10 cellular contexts compared by ENCODE assay signal in the genomic region with DNA sequence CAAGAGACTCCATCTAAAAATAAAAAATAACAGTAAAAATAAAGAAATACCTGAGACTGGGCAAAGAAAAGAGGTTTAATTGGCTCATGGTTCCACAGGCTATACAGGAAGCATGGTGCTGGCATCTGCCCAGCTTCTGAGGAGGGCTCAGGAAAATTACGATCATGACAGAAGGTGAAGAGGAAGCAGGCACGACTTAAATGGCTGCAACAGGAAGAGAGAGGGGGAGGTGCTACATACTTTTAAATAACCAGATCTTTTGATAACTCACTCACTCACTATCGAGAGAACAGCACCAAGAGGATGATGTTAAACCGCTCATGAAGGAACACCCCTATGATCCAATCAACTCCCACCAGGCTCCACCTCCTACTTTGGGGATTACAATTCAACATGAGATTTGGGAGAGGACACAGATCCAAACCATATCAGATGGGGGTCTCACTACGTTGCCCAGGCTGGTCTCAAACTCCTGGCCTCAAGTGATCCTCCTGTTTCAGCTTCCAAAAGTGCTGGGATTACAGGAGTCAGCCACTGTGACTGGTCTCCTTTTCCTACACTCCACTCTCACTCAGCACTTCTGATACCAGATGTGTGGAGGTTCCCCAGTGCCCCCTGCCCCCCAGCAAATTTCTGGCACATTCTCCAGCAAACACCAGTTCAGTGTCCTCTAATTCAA. TPM values are rescaled to one million over a fixed set of nuclear protein-coding genes. Genes with fewer than 3 reads are reported as not detected.
DNase-seq lines count a peak whose midpoint lies in the region; ATAC-seq and TF ChIP-seq lines count a peak whose summit lies in the region.
"Had no signal": no experiment of that assay in that cellular context is flagged by ENCODE, and none has a peak within 500 bp of the region (broad histone marks: within the 10 kb centered on the region; RNA-seq: fewer than 3 reads in every experiment).

No MANE protein-coding gene starts in this region.

- H3K4me1 ChIP-seq in DND-41 (ENCODE audit: insufficient read depth, low read length) (peaks cover 4% of the 10 kb centered on the region), OCI-LY1 (ENCODE audit: insufficient read depth, low read length, severe bottlenecking) (peaks cover 35% of the 10 kb centered on the region), ovary (ENCODE audit: insufficient read depth) (no peaks in the 10 kb centered on the region)

- peak overlapping the region; percentile 38; the same call in 1 of the 2 replicates for H2AFZ ChIP-seq in DND-41 (ENCODE audit: low read depth, low read length)
- peak overlapping the region; percentile 96 for H2AFZ ChIP-seq in OCI-LY1 (ENCODE audit: low read length)
- H2AFZ ChIP-seq: PC-9 had no signal

- H3K4me3 ChIP-seq in DND-41 (ENCODE audit: low read depth in 1 of 2, low read length in 2 of 2), result no peak overlapping the region
- no peak overlapping the region for H3K4me3 ChIP-seq in OCI-LY1 (ENCODE audit: low read depth, low read length, poor library complexity, severe bottlenecking)
- no peak overlapping the region for H3K4me3 ChIP-seq in ovary
- H3K4me3 ChIP-seq: PC-9 had no signal

- H3K4me2 ChIP-seq in DND-41 (ENCODE audit: insufficient read depth, low read length) (no peak overlapping the region), OCI-LY1 (ENCODE audit: low read length) (peak overlapping the region; percentile 36; the same call in 1 of the 2 replicates)
- H3K4me2 ChIP-seq: KMS-11, PC-9 had no signal

- H3K36me3 Mint-ChIP-seq in activated T-cell treated with anti-CD3 and anti-CD28 coated beads, Interleukin-2, amount 50 U/mL, for 4 hours (ENCODE audit: insufficient read depth), result no peaks in the 10 kb centered on the region
- H3K36me3 Mint-ChIP-seq in natural killer cell, result no peaks in the 10 kb centered on the region

- H3K27ac Mint-ChIP-seq in natural killer cell, result peak overlapping the region in 1 of 2 donors; percentile 85
- H3K27ac Mint-ChIP-seq: dendritic cell treated with granulocyte-macrophage colony-stimulating factor and Interleukin-4, amounts not matched to agents 40 ng/mL and 50 ng/mL, for 4 days had no signal

- TF ChIP-seq EP300 in ovary (IDR thresholded peaks at IDR 0.05), result no peak

- H3K9ac ChIP-seq in DND-41 (ENCODE audit: low read depth, low read length), result no peak overlapping the region
- H3K9ac ChIP-seq in OCI-LY1 (ENCODE audit: low read length), result no peak overlapping the region
- H3K9ac ChIP-seq: KMS-11 had no signal

- no peaks in the 10 kb centered on the region for H3K9me2 ChIP-seq in OCI-LY1 (ENCODE audit: low read depth, low read length)

- H3K27me3 ChIP-seq in DND-41 (ENCODE audit: insufficient read depth, low read length, poor library complexity) (no peaks in the 10 kb centered on the region), OCI-LY1 (ENCODE audit: insufficient read depth, low read length) (no peaks in the 10 kb centered on the region), ovary (no peaks in the 10 kb centered on the region)

- H3F3A ChIP-seq in OCI-LY1 (ENCODE audit: insufficient read depth, low read length), result no peaks in the 10 kb centered on the region

- ATAC-seq in DND-41 (ENCODE audit: insufficient read depth, low read depth) (peak; percentile 44), natural killer cell (no peak), GM19328 (IDR thresholded peaks at IDR 0.05; ENCODE audit: unreplicated experiment) (no peak)
- peak; percentile 47 to 54 for ATAC-seq in activated T-cell treated with anti-CD3 and anti-CD28 coated beads, Interleukin-2, amount 50 U/mL, for 4 hours

- TF ChIP-seq CTCF in DND-41 (IDR thresholded peaks at IDR 0.05; ENCODE audit: borderline replicate concordance, extremely low read depth, low read length, poor library complexity, severe bottlenecking) (no peak), OCI-LY1 (IDR thresholded peaks at IDR 0.05; ENCODE audit: low read length) (no peak), natural killer cell (IDR thresholded peaks at IDR 0.05) (no peak), ovary (IDR thresholded peaks at IDR 0.05) (no peak)

- no peaks in the 10 kb centered on the region for H3K9me3 ChIP-seq in DND-41 (ENCODE audit: insufficient read depth, low read length, severe bottlenecking)
- no peaks in the 10 kb centered on the region for H3K9me3 ChIP-seq in OCI-LY1 (ENCODE audit: low read length)
- H3K9me3 ChIP-seq in ovary, result no peaks in the 10 kb centered on the region

- no peak for TF ChIP-seq POLR2A in ovary (IDR thresholded peaks at IDR 0.05)

- peak; percentile 24 for DNase-seq in DND-41
- DNase-seq in activated T-cell treated with anti-CD3 and anti-CD28 coated beads, Interleukin-2, amount 50 U/mL, for 4 hours, result peak; percentile 17
- DNase-seq in natural killer cell, result no peak
- DNase-seq in NCI-H748 treated with DMSO at 0.1 percent for 48 hours (lab: John Stamatoyannopoulos, UW), result no peak
- no peak for DNase-seq in ovary
- DNase-seq: PC-9 had no signal

- 46 to 50% (median 46%) methylated on average over 5 of the region's 5 CpGs for WGBS in ovary, 3 donors

- intact Hi-C loops in natural killer cell (cut with micrococcal nuclease), result no loop called here
- intact Hi-C loops in ovary (cut with DNase I), result no loop called here

- H3K4me1 Mint-ChIP-seq in activated T-cell treated with anti-CD3 and anti-CD28 coated beads, Interleukin-2, amount 50 U/mL, for 4 hours (ENCODE audit: low read depth), result peaks cover 14% of the 10 kb centered on the region
- H3K4me1 Mint-ChIP-seq in natural killer cell, result peaks cover 25 to 26% of the 10 kb centered on the region in 2 donors

- H3K4me3 Mint-ChIP-seq in activated T-cell treated with anti-CD3 and anti-CD28 coated beads, Interleukin-2, amount 50 U/mL, for 4 hours, result peak overlapping the region; percentile 7
- peak overlapping the region; percentile 18 for H3K4me3 Mint-ChIP-seq in natural killer cell
- H3K4me3 Mint-ChIP-seq: dendritic cell treated with granulocyte-macrophage colony-stimulating factor and Interleukin-4, amounts not matched to agents 40 ng/mL and 50 ng/mL, for 4 days had no signal

- no peak overlapping the region for H3K27ac ChIP-seq in DND-41 (ENCODE audit: low read length)
- H3K27ac ChIP-seq in OCI-LY1 (ENCODE audit: low read depth, low read length, poor library complexity, severe bottlenecking), result no peak overlapping the region
- H3K27ac ChIP-seq in ovary, result no peak overlapping the region
- H3K27ac ChIP-seq: KMS-11, PC-9 had no signal

- H3K36me3 ChIP-seq in DND-41 (ENCODE audit: insufficient read depth, low read length) (no peaks in the 10 kb centered on the region), OCI-LY1 (ENCODE audit: insufficient read depth, low read length) (no peaks in the 10 kb centered on the region), ovary (no peaks in the 10 kb centered on the region)

- H3K9me3 Mint-ChIP-seq in activated T-cell treated with anti-CD3 and anti-CD28 coated beads, Interleukin-2, amount 50 U/mL, for 4 hours, result no peaks in the 10 kb centered on the region
- no peaks in the 10 kb centered on the region for H3K9me3 Mint-ChIP-seq in natural killer cell
- H3K9me3 Mint-ChIP-seq: dendritic cell treated with granulocyte-macrophage colony-stimulating factor and Interleukin-4, amounts not matched to agents 40 ng/mL and 50 ng/mL, for 4 days had no signal

- no peaks in the 10 kb centered on the region for H3K27me3 Mint-ChIP-seq in activated T-cell treated with anti-CD3 and anti-CD28 coated beads, Interleukin-2, amount 50 U/mL, for 4 hours (ENCODE audit: low read depth)
- peaks cover 0 to 8% of the 10 kb centered on the region in 2 donors for H3K27me3 Mint-ChIP-seq in natural killer cell (ENCODE audit: low read depth in 2 of 2)
- H3K27me3 Mint-ChIP-seq: dendritic cell treated with granulocyte-macrophage colony-stimulating factor and Interleukin-4, amounts not matched to agents 40 ng/mL and 50 ng/mL, for 4 days had no signal

- H4K20me1 ChIP-seq in DND-41 (ENCODE audit: insufficient read depth, low read length), result no peaks in the 10 kb centered on the region
- H4K20me1 ChIP-seq in OCI-LY1 (ENCODE audit: insufficient read depth, low read length), result no peaks in the 10 kb centered on the region

- H3K79me2 ChIP-seq in DND-41 (ENCODE audit: insufficient read depth, low read length), result no peaks in the 10 kb centered on the region
- no peaks in the 10 kb centered on the region for H3K79me2 ChIP-seq in OCI-LY1 (ENCODE audit: insufficient read depth, low read length)

RNA-seq across cellular contexts. Expression of a gene that starts 11.9 kb away (rescaled TPM):
- under 1 TPM; 0.40 to 0.78 (median 0.73) TPM for total RNA-seq in activated T-cell treated with anti-CD3 and anti-CD28 coated beads, Interleukin-2, amount 50 U/mL, for 4 hours
- total RNA-seq in natural killer cell (under 1 TPM; 0.35 to 0.61 (median 0.47) TPM), ovary (1 to 10 TPM in 3 of 7 donors, under 1 TPM in 4; 0.27 to 2.8 (median 0.48) TPM)
- under 1 TPM; 0.13 to 0.57 TPM for polyA plus RNA-seq in ovary
- total RNA-seq: PC-9 had no signal

Comparison
In these comparisons a context has a peak if more than half of its experiments do, and no peak if none do; other contexts are left out.
1. ATAC-seq: peak in DND-41 (single experiment) and activated T-cell treated with anti-CD3 and anti-CD28 coated beads, Interleukin-2, amount 50 U/mL, for 4 hours (2 of 2); none in natural killer cell (0 of 3) and GM19328 (single experiment).
2. DNase-seq: peak in DND-41 (single experiment) and activated T-cell treated with anti-CD3 and anti-CD28 coated beads, Interleukin-2, amount 50 U/mL, for 4 hours (single experiment); none in natural killer cell (single experiment), NCI-H748 treated with DMSO at 0.1 percent for 48 hours (single experiment) and ovary (0 of 5).